8 cellular contexts compared by ENCODE assay signal in the genomic region with DNA sequence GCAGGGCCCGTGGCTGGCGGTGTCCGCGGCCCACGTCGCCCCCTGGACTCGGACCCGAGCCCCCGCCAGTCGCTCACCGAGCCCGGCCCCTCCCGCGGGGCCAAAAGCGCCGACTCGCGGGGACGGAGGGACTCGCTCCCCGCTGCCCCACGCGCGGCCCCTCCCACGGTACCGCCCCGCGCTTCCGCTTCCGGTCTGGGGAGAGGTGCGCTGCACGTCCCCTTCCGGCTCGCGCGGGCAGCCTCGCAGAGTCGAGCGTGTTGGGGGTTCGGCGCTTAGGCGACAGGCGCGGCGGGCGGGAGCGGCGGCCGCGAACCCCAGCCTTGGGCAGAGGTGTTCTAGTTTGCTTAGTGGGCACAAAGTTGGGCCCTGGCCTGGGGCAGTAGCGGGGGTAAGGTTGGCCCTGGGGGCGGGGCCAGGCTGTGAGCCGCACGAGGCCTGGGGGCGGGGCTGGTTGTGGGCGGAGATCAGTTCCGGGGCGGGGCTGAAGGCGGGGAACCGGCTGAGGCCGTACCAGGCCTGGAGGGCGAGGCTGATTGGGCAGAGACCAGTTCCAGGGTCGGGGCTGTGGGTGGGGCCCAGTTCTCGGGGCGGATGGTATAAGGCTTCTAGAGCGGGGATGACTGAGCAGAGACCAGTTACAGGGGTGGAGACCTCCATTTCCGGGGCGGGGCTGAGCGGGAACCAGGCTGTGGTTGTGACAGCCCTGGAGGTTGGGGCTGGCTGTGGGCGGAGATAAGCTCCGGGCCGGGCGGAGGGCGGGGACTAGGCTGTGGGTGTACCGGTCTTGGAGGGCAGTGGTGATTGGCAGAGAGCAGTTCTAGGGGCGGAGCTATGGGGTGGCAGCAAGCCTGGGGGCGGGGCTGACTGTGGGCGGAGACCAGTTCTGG. TPM values are rescaled to one million over a fixed set of nuclear protein-coding genes. Genes with fewer than 3 reads are reported as not detected.
A peak's percentile ranks its signal among the peaks of the same experiment; 100 is the strongest.
DNase-seq lines count a peak whose midpoint lies in the region; ATAC-seq, FAIRE-seq and TF ChIP-seq lines count a peak whose summit lies in the region.

MBD3L1 (plus strand) TSS at position 246 of the 890 bp plus-strand sequence. CDS start 10,302 bp downstream, outside the sequence.
ZNF558 (minus strand) TSS at position 173 of the 890 bp plus-strand sequence. CDS start 9,645 bp downstream, outside the sequence.

- H3K36me3 ChIP-seq in SJCRH30 (no peaks in the 10 kb centered on the region), gastroesophageal sphincter (peaks cover 0 to 32% of the 10 kb centered on the region in 2 donors), suprapubic skin (peaks cover 20% of the 10 kb centered on the region)

- peak within 1 kb of the TSS; percentile 81 for H3K4me3 ChIP-seq in SJCRH30
- peak within 1 kb of the TSS; percentile 63 to 97 for H3K4me3 ChIP-seq in gastroesophageal sphincter
- H3K4me3 ChIP-seq in suprapubic skin = peak within 1 kb of the TSS; percentile 99

- H3K36me3 Mint-ChIP-seq in activated naive CD4-positive, alpha-beta T cell treated with anti-CD3 and anti-CD28 coated beads, Interleukin-2, amount 10 ng/mL, durations not matched to agents 7 days and 5 days = peaks cover 20% of the 10 kb centered on the region

- H3K27me3 ChIP-seq in SJCRH30 (no peaks in the 10 kb centered on the region), gastroesophageal sphincter (no peaks in the 10 kb centered on the region), suprapubic skin (no peaks in the 10 kb centered on the region)

- H3K9me3 Mint-ChIP-seq in activated naive CD4-positive, alpha-beta T cell treated with anti-CD3 and anti-CD28 coated beads, Interleukin-2, amount 10 ng/mL, durations not matched to agents 7 days and 5 days = peaks cover 10% of the 10 kb centered on the region

- H3K4me3 Mint-ChIP-seq in activated naive CD4-positive, alpha-beta T cell treated with anti-CD3 and anti-CD28 coated beads, Interleukin-2, amount 10 ng/mL, durations not matched to agents 7 days and 5 days = peak within 1 kb of the TSS; percentile 81

- H3K9me3 ChIP-seq in SJCRH30 (replicated peaks) (no peaks in the 10 kb centered on the region), gastroesophageal sphincter (no peaks in the 10 kb centered on the region), suprapubic skin (no peaks in the 10 kb centered on the region)

- WGBS in gastroesophageal sphincter (ENCODE audit: low coverage in 1 of 2), 2 donors = 1% methylated on average over 12 of the region's 78 CpGs; no CpG with 5 or more reads in 1 of the 2 donors
- 2% methylated on average over 10 of the region's 78 CpGs for WGBS in suprapubic skin

- peak; percentile 96 for ATAC-seq in gastroesophageal sphincter

- TF ChIP-seq POLR2A in H54 (IDR thresholded peaks at IDR 0.05; ENCODE audit: low read depth, low read length) (peak; percentile 71), gastroesophageal sphincter (IDR thresholded peaks at IDR 0.05) (peak; percentile 89 to 91), suprapubic skin (IDR thresholded peaks at IDR 0.05) (peak in 1 of 2 donors; percentile 86)

- H3K27ac Mint-ChIP-seq in activated naive CD4-positive, alpha-beta T cell treated with anti-CD3 and anti-CD28 coated beads, Interleukin-2, amount 10 ng/mL, durations not matched to agents 7 days and 5 days = peak within 1 kb of the TSS; percentile 99

- peaks cover 29% of the 10 kb centered on the region for H3K4me1 Mint-ChIP-seq in activated naive CD4-positive, alpha-beta T cell treated with anti-CD3 and anti-CD28 coated beads, Interleukin-2, amount 10 ng/mL, durations not matched to agents 7 days and 5 days

- H3K4me1 ChIP-seq in SJCRH30 = no peaks in the 10 kb centered on the region
- peaks cover 0 to 29% (median 8%) of the 10 kb centered on the region in 3 donors for H3K4me1 ChIP-seq in gastroesophageal sphincter
- H3K4me1 ChIP-seq in suprapubic skin = peaks cover 10% of the 10 kb centered on the region

- peak; percentile 99 for FAIRE-seq in H54 (lab: Jason Lieb, UNC)

- CTCF ChIA-PET in activated naive CD4-positive, alpha-beta T cell treated with anti-CD3 and anti-CD28 coated beads, Interleukin-2, amount 10 ng/mL, durations not matched to agents 7 days and 5 days (lab: Charles Lee) = no interaction called here

- TF ChIP-seq EP300 in gastroesophageal sphincter (IDR thresholded peaks at IDR 0.05) = no peak
- no peak for TF ChIP-seq EP300 in suprapubic skin (IDR thresholded peaks at IDR 0.05)

- peak; percentile 93 for DNase-seq in ELR (ENCODE audit: low read depth)
- DNase-seq in H54 (ENCODE audit: insufficient read length, low spot score) = peak; percentile 97
- peak; percentile 98 for DNase-seq in M059J (ENCODE audit: low read depth)
- peak; percentile 98 to 99 for DNase-seq in SJCRH30
- DNase-seq in activated naive CD4-positive, alpha-beta T cell treated with anti-CD3 and anti-CD28 coated beads, Interleukin-2, amount 10 ng/mL, durations not matched to agents 7 days and 5 days = peak; percentile 100
- DNase-seq in non-pigmented ciliary epithelial cell (ENCODE audit: low read depth) = peak; percentile 90
- peak; percentile 99 to 100 for DNase-seq in suprapubic skin (ENCODE audit: low spot score in 2 of 2)

- TF ChIP-seq CTCF in gastroesophageal sphincter (IDR thresholded peaks at IDR 0.05) (peak in 3 of 4 experiments; percentile 36 to 65 (median 57)), suprapubic skin (IDR thresholded peaks at IDR 0.05) (peak in 1 of 2 donors; percentile 51)

- peak within 1 kb of the TSS; percentile 92 for H3K27ac ChIP-seq in SJCRH30
- H3K27ac ChIP-seq in gastroesophageal sphincter = peak within 1 kb of the TSS; percentile 77 to 98 (median 96)
- H3K27ac ChIP-seq in suprapubic skin = peak within 1 kb of the TSS; percentile 98

- H3K27me3 Mint-ChIP-seq in activated naive CD4-positive, alpha-beta T cell treated with anti-CD3 and anti-CD28 coated beads, Interleukin-2, amount 10 ng/mL, durations not matched to agents 7 days and 5 days = peaks cover 13% of the 10 kb centered on the region

RNA-seq across cellular contexts. Expression of gene MBD3L1, which starts in this region (rescaled TPM):
- total RNA-seq in M059J (2014; rRNA removed; shearing (Covaris generic)) = not detected in 2 replicates
- not detected in 2 replicates for total RNA-seq in SJCRH30 (2014; rRNA removed; shearing (Covaris generic))
- total RNA-seq in gastroesophageal sphincter (not detected), suprapubic skin (not detected)

RNA-seq across cellular contexts. Expression of gene ZNF558, which starts in this region (rescaled TPM):
- total RNA-seq in M059J (2014; rRNA removed; shearing (Covaris generic)) = 4.5 and 20.4 TPM in 2 replicates
- total RNA-seq in SJCRH30 (2014; rRNA removed; shearing (Covaris generic)) = 20.9 and 22.4 TPM in 2 replicates
- total RNA-seq in gastroesophageal sphincter (10 to 100 TPM; 31.0 to 70.5 (median 50.0) TPM), suprapubic skin (10 to 100 TPM; 27.2 to 66.8 (median 36.6) TPM)

Comparison
In these comparisons a context has a peak if more than half of its experiments do, and no peak if none do; other contexts are left out.
1. Peak in every context shown above with its lines: DNase-seq, ATAC-seq, H3K4me3 ChIP-seq and H3K27ac ChIP-seq.